8 cellular contexts compared by ENCODE assay signal in the genomic region with DNA sequence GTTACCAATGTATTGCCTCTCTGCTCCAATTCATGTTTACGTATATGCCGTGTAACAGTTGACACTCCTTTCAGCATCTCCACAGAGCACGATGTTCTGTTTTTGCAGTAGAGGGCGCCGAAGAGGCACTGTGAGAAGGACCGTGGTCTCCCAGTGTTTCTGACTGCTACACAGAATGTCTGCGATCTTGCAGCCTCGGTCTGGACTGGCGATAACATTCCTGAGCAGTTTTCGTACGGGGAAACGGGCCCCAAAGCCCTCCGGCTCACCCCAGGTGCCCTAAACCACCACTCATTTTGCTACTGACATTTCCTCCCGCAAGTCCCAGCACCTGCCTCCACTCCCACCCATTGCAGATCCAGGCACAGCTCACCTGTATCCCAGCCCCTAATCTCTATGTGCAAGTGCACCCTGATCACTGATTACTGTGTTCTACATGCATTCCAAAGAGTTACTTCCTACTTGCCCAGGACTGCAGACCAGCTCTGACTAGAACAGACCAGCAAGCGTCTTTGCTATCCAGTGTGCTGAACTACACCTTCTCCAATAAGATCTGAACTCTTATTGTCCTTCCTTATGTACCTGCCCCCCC. TPM values are rescaled to one million over a fixed set of nuclear protein-coding genes. Genes with fewer than 3 reads are reported as not detected.
DNase-seq lines count a peak whose midpoint lies in the region; ATAC-seq, FAIRE-seq and TF ChIP-seq lines count a peak whose summit lies in the region.

No MANE protein-coding gene starts in this region.

- peak; percentile 55 for FAIRE-seq in D721Med (lab: Jason Lieb, UNC)

- peak; percentile 77 for TF ChIP-seq CTCF in D721Med (IDR thresholded peaks at IDR 0.05; ENCODE audit: insufficient read depth, missing control alignments)

- H3K9me3 Mint-ChIP-seq in activated naive CD8-positive, alpha-beta T cell treated with anti-CD3 and anti-CD28 coated beads, Interleukin-2, amount 10 ng/mL, durations not matched to agents 7 days and 5 days: no peaks in the 10 kb centered on the region

- no peak overlapping the region for H3K27ac Mint-ChIP-seq in activated naive CD8-positive, alpha-beta T cell treated with anti-CD3 and anti-CD28 coated beads, Interleukin-2, amount 10 ng/mL, durations not matched to agents 7 days and 5 days

- H3K27me3 Mint-ChIP-seq in activated naive CD8-positive, alpha-beta T cell treated with anti-CD3 and anti-CD28 coated beads, Interleukin-2, amount 10 ng/mL, durations not matched to agents 7 days and 5 days: peaks cover 27% of the 10 kb centered on the region

- H3K4me3 Mint-ChIP-seq in activated naive CD8-positive, alpha-beta T cell treated with anti-CD3 and anti-CD28 coated beads, Interleukin-2, amount 10 ng/mL, durations not matched to agents 7 days and 5 days: peak overlapping the region; percentile 42

- no peaks in the 10 kb centered on the region for H3K36me3 Mint-ChIP-seq in activated naive CD8-positive, alpha-beta T cell treated with anti-CD3 and anti-CD28 coated beads, Interleukin-2, amount 10 ng/mL, durations not matched to agents 7 days and 5 days

- ATAC-seq in GM19455 (IDR thresholded peaks at IDR 0.05; ENCODE audit: unreplicated experiment) (peak; percentile 94), HG03520 (IDR thresholded peaks at IDR 0.05; ENCODE audit: unreplicated experiment) (peak; percentile 96), left ventricle myocardium superior (peak; percentile 84), HG03135 (IDR thresholded peaks at IDR 0.05; ENCODE audit: unreplicated experiment) (no peak)
- ATAC-seq in activated naive CD8-positive, alpha-beta T cell treated with anti-CD3 and anti-CD28 coated beads, Interleukin-2, amount 10 ng/mL, durations not matched to agents 7 days and 5 days (ENCODE audit: low read depth): peak; percentile 97

- no peak for DNase-seq in D721Med (ENCODE audit: insufficient read length, low spot score)
- peak; percentile 34 for DNase-seq in SHP77 treated with DMSO at 0.1 percent for 48 hours (lab: John Stamatoyannopoulos, UW)
- DNase-seq in activated naive CD8-positive, alpha-beta T cell treated with anti-CD3 and anti-CD28 coated beads, Interleukin-2, amount 10 ng/mL, durations not matched to agents 7 days and 5 days: peak; percentile 48
- peak; percentile 35 for DNase-seq in left ventricle myocardium superior
- DNase-seq in putamen (ENCODE audit: low spot score): peak; percentile 31

- peaks cover 5% of the 10 kb centered on the region for H3K4me1 Mint-ChIP-seq in activated naive CD8-positive, alpha-beta T cell treated with anti-CD3 and anti-CD28 coated beads, Interleukin-2, amount 10 ng/mL, durations not matched to agents 7 days and 5 days

- intact Hi-C loops in left ventricle myocardium superior (cut with micrococcal nuclease): no loop called here

- POLR2A ChIA-PET in activated naive CD8-positive, alpha-beta T cell treated with anti-CD3 and anti-CD28 coated beads, Interleukin-2, amount 10 ng/mL, durations not matched to agents 7 days and 5 days (lab: Charles Lee): interaction anchor here (0.5 to 1.2 kb wide), 2 partner anchors 13 to 212 kb away, joined by 3 to 4 read pairs; partner anchors contain the start of gene NFXL1

RNA-seq across cellular contexts. Expression of gene NFXL1, which starts 12.4 kb away (rescaled TPM):
- 10 to 100 TPM; 10.3 TPM for total RNA-seq in activated naive CD8-positive, alpha-beta T cell treated with anti-CD3 and anti-CD28 coated beads, Interleukin-2, amount 10 ng/mL, durations not matched to agents 7 days and 5 days
- 4.5 TPM for total RNA-seq in left ventricle myocardium superior
